ENCODE assay signal across 10 cellular contexts in the genomic region with DNA sequence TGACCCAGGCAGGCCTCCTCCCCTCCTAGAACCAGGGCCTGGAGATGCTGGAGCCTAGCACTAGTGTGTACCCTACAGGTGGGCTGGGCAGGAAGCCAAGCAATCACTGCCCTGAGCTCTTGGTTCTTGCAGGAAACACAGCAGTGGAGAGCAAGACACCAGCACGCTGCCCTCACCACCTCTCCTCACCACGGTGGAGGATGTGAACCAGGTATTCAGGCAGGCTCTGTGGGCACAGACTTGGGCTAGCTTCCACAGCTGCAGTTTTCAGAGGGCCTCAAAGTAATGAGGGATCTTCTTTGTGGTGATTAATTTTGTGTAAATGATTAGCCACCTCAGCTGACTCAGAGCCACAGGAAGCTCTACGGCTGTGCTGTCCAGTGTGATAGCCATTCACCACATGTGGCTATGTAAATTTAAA. TPM values are rescaled to one million over a fixed set of nuclear protein-coding genes. Genes with fewer than 3 reads are reported as not detected.
DNase-seq lines count a peak whose midpoint lies in the region; ATAC-seq, FAIRE-seq and TF ChIP-seq lines count a peak whose summit lies in the region.
"Had no signal": no experiment of that assay in that cellular context is flagged by ENCODE, and none has a peak within 500 bp of the region (broad histone marks: within the 10 kb centered on the region; RNA-seq: fewer than 3 reads in every experiment).

No MANE protein-coding gene starts in this region.

- FAIRE-seq in GM18507 (lab: Jason Lieb, UNC) (peak; percentile 71), D721Med (lab: Jason Lieb, UNC) (no peak)

- H3K27me3 ChIP-seq in foreskin keratinocyte: no peaks in the 10 kb centered on the region
- H3K27me3 ChIP-seq in gastroesophageal sphincter: no peaks in the 10 kb centered on the region
- H3K27me3 ChIP-seq: spleen had no signal

- TF ChIP-seq EP300 in gastroesophageal sphincter (IDR thresholded peaks at IDR 0.05): no peak

- in situ Hi-C loops in ACHN (cut with HindIII; ENCODE audit: low pct_ligation_motif_present, low pct_unique_long_range_greater_than_20kb, low sequenced_read_pairs): no loop called here

- TF ChIP-seq CTCF in D721Med (IDR thresholded peaks at IDR 0.05; ENCODE audit: insufficient read depth, missing control alignments): no peak
- no peak for TF ChIP-seq CTCF in foreskin keratinocyte (conservative IDR thresholded peaks at IDR 0.05)
- TF ChIP-seq CTCF in gastroesophageal sphincter (IDR thresholded peaks at IDR 0.05): no peak

- DNase-seq in ACHN: peak; percentile 74
- no peak for DNase-seq in GM18507 (ENCODE audit: extremely low spot score, insufficient read length, low read depth)
- DNase-seq in NCI-H146 treated with DMSO at 0.1 percent for 48 hours (lab: John Stamatoyannopoulos, UW; ENCODE audit: unreplicated experiment): peak; percentile 75
- DNase-seq in cerebellum (ENCODE audit: low spot score): peak; percentile 36
- DNase-seq in stimulated activated naive CD4-positive, alpha-beta T cell treated with Interleukin-2 at 50 U/mL for 16 hours (lab: John Stamatoyannopoulos, UW): no peak
- no peak for DNase-seq in D721Med (ENCODE audit: insufficient read length, low spot score)
- DNase-seq in foreskin keratinocyte: no peak
- DNase-seq: effector CD4-positive, alpha-beta T cell; spleen had no signal

- H3K4me3 ChIP-seq in gastroesophageal sphincter: no peak overlapping the region
- H3K4me3 ChIP-seq: spleen had no signal

- H3K9me3 ChIP-seq in gastroesophageal sphincter: no peaks in the 10 kb centered on the region
- H3K9me3 ChIP-seq: spleen had no signal

- H3K27ac ChIP-seq in foreskin keratinocyte (no peak overlapping the region), gastroesophageal sphincter (no peak overlapping the region)

- TF ChIP-seq POLR2A in gastroesophageal sphincter (IDR thresholded peaks at IDR 0.05): no peak

- ATAC-seq in foreskin keratinocyte: no peak
- no peak for ATAC-seq in gastroesophageal sphincter

- H3K36me3 ChIP-seq in gastroesophageal sphincter: peaks cover 0 to 87% of the 10 kb centered on the region in 2 donors

- WGBS in gastroesophageal sphincter (ENCODE audit: low coverage in 1 of 2), 2 donors: 90 to 94% methylated on average over 2 to 3 of the region's 3 CpGs

- H3K4me1 ChIP-seq in foreskin keratinocyte: no peaks in the 10 kb centered on the region
- H3K4me1 ChIP-seq in gastroesophageal sphincter: no peaks in the 10 kb centered on the region

RNA-seq across cellular contexts. Expression of a gene that starts 13.6 kb away (rescaled TPM):
- total RNA-seq in cerebellum (115 TPM), foreskin keratinocyte (192 and 196 TPM in 2 replicates), gastroesophageal sphincter (100 to 1,000 TPM in 3 of 4 donors, 10 to 100 TPM in 1; 86.6 to 324 (median 222) TPM)
- 156 and 169 TPM in 2 replicates for polyA plus RNA-seq in foreskin keratinocyte

RNA-seq across cellular contexts. Expression of a gene that starts 52.8 kb away (rescaled TPM):
- total RNA-seq in cerebellum (12.4 TPM), foreskin keratinocyte (21.2 and 23.8 TPM in 2 replicates), gastroesophageal sphincter (10 to 100 TPM in 3 of 4 donors, 1 to 10 TPM in 1; 8.2 to 19.8 (median 14.6) TPM)
- polyA plus RNA-seq in foreskin keratinocyte: 21.0 and 24.7 TPM in 2 replicates

Comparison
In these comparisons a context has a peak if more than half of its experiments do, and no peak if none do; other contexts are left out.
1. DNase-seq: peak in ACHN (single experiment), NCI-H146 treated with DMSO at 0.1 percent for 48 hours (single experiment) and cerebellum (single experiment); none in GM18507 (single experiment), stimulated activated naive CD4-positive, alpha-beta T cell treated with Interleukin-2 at 50 U/mL for 16 hours (single experiment), D721Med (single experiment) and foreskin keratinocyte (0 of 2).